Comparison of ENCODE assay signal across 10 cellular contexts in genomic region chr12:46659844-46660243, GRCh38.
DNase-seq lines count a peak whose midpoint lies in the region; ATAC-seq and TF ChIP-seq lines count a peak whose summit lies in the region.
"Had no signal": no experiment of that assay in that cellular context is flagged by ENCODE, and none has a peak within 500 bp of the region (broad histone marks: within the 10 kb centered on the region; RNA-seq: fewer than 3 reads in every experiment).

No MANE protein-coding gene starts in this region.

- H3K27me3 Mint-ChIP-seq in neural progenitor cell (ENCODE audit: insufficient read depth, low read depth) = peaks cover 2% of the 10 kb centered on the region

- peak overlapping the region in 9 of 10 donors; percentile 48 to 73 (median 64) for H3K27ac ChIP-seq in heart right ventricle
- H3K27ac ChIP-seq in right cardiac atrium (ENCODE audit: low read length) = no peak overlapping the region
- H3K27ac ChIP-seq in neural progenitor cell = peak overlapping the region; percentile 22
- H3K27ac ChIP-seq: KMS-11 had no signal

- ATAC-seq in heart right ventricle (peak in 2 of 8 donors; percentile 23 to 37), right cardiac atrium (no peak), GM21825 (IDR thresholded peaks at IDR 0.05; ENCODE audit: unreplicated experiment) (no peak)
- ATAC-seq: CD8-positive, alpha-beta T cell had no signal

- no peaks in the 10 kb centered on the region for H4K20me1 ChIP-seq in neural progenitor cell (ENCODE audit: low read depth)

- no peak overlapping the region for H3K27ac Mint-ChIP-seq in neural progenitor cell

- H3K4me1 Mint-ChIP-seq in neural progenitor cell = peaks cover 26% of the 10 kb centered on the region

- H3K27me3 ChIP-seq in heart right ventricle (no peaks in the 10 kb centered on the region), right cardiac atrium (ENCODE audit: control insufficient read depth, insufficient read depth) (no peaks in the 10 kb centered on the region), neural progenitor cell (no peaks in the 10 kb centered on the region)

- no peaks in the 10 kb centered on the region for H3K79me2 ChIP-seq in neural progenitor cell (ENCODE audit: low read depth)

- no peaks in the 10 kb centered on the region for H3K9me3 ChIP-seq in heart right ventricle
- H3K9me3 ChIP-seq in right cardiac atrium (ENCODE audit: control insufficient read depth, low read length) = no peaks in the 10 kb centered on the region
- no peaks in the 10 kb centered on the region for H3K9me3 ChIP-seq in neural progenitor cell (ENCODE audit: low read depth)

- 13 to 17% methylated on average over 4 of the region's 4 CpGs for WGBS in heart right ventricle, 2 donors
- WGBS in right cardiac atrium = 3% methylated on average over 4 of the region's 4 CpGs

- no peaks in the 10 kb centered on the region for H3K36me3 Mint-ChIP-seq in neural progenitor cell
- H3K36me3 Mint-ChIP-seq: CD8-positive, alpha-beta T cell had no signal

- H3K4me2 ChIP-seq in neural progenitor cell = peak overlapping the region; percentile 65

- no peaks in the 10 kb centered on the region for H3K36me3 ChIP-seq in heart right ventricle
- H3K36me3 ChIP-seq in neural progenitor cell = no peaks in the 10 kb centered on the region

- intact Hi-C loops in heart right ventricle (cut with DNase I) = loop anchor here (1.0 to 10.0 kb wide), 23 partner anchors 85 to 669 kb away; partner anchors contain the start of genes SLC38A2 (in 6 of the 10) and SCAF11 (in 2 of the 10)
- intact Hi-C loops in right cardiac atrium (cut with DNase I) = loop anchor here in 3 of 4 donors (5.0 to 10.0 kb wide), 5 partner anchors 103 to 505 kb away; partner anchors contain the start of gene SLC38A2 (in 3 of the 3)

- DNase-seq in heart right ventricle = no peak
- DNase-seq in right cardiac atrium = no peak
- DNase-seq in cardiac fibroblast (ENCODE audit: low read depth in 2 of 2) = peak; percentile 53 to 64
- DNase-seq in neural progenitor cell (ENCODE audit: low spot score) = no peak
- DNase-seq in NCI-H146 treated with DMSO at 0.1 percent for 48 hours (lab: John Stamatoyannopoulos, UW; ENCODE audit: unreplicated experiment) = no peak
- no peak for DNase-seq in NCI-H2196 (lab: John Stamatoyannopoulos, UW; ENCODE audit: unreplicated experiment)
- no peak for DNase-seq in AG20443 (ENCODE audit: low spot score)
- DNase-seq: CD8-positive, alpha-beta T cell had no signal

- H3K4me1 ChIP-seq in heart right ventricle = peaks cover 4 to 55% (median 43%) of the 10 kb centered on the region in 9 donors
- peaks cover 4% of the 10 kb centered on the region for H3K4me1 ChIP-seq in right cardiac atrium (ENCODE audit: control insufficient read depth, insufficient read depth, low read length)
- H3K4me1 ChIP-seq in neural progenitor cell = peaks cover 38% of the 10 kb centered on the region

- H3K9ac ChIP-seq in neural progenitor cell = no peak overlapping the region
- H3K9ac ChIP-seq: KMS-11 had no signal

- peak overlapping the region; percentile 40 for H2AFZ ChIP-seq in neural progenitor cell (replicated peaks)

- no peaks in the 10 kb centered on the region for H3F3A ChIP-seq in neural progenitor cell (ENCODE audit: low read depth)

- H3K4me3 ChIP-seq in heart right ventricle = peak overlapping the region in 3 of 10 donors; percentile 15 to 26 (median 16)
- no peak overlapping the region for H3K4me3 ChIP-seq in right cardiac atrium (ENCODE audit: low read length)
- no peak overlapping the region for H3K4me3 ChIP-seq in cardiac fibroblast (replicated peaks in 1 of 2; ENCODE audit: low read depth in 2 of 2, low read length in 2 of 2)
- H3K4me3 ChIP-seq in neural progenitor cell = peak overlapping the region; percentile 1

- H3K4me3 Mint-ChIP-seq in neural progenitor cell = no peak overlapping the region
- H3K4me3 Mint-ChIP-seq: CD8-positive, alpha-beta T cell had no signal

- TF ChIP-seq CTCF in heart right ventricle (IDR thresholded peaks at IDR 0.05) = no peak
- no peak for TF ChIP-seq CTCF in cardiac fibroblast (IDR thresholded peaks at IDR 0.05; ENCODE audit: low read depth, low read length)
- no peak for TF ChIP-seq CTCF in neural progenitor cell (IDR thresholded peaks at IDR 0.05)

- no peaks in the 10 kb centered on the region for H3K9me3 Mint-ChIP-seq in neural progenitor cell
- H3K9me3 Mint-ChIP-seq: CD8-positive, alpha-beta T cell had no signal

Comparison
In these comparisons a context has a peak if more than half of its experiments do, and no peak if none do; other contexts are left out.
1. DNase-seq: peak in cardiac fibroblast (2 of 2); none in heart right ventricle (0 of 2), right cardiac atrium (0 of 3), neural progenitor cell (single experiment), NCI-H146 treated with DMSO at 0.1 percent for 48 hours (single experiment), NCI-H2196 (single experiment) and AG20443 (single experiment).